Comparison of ENCODE assay signal across 2 cellular contexts in the genomic region with DNA sequence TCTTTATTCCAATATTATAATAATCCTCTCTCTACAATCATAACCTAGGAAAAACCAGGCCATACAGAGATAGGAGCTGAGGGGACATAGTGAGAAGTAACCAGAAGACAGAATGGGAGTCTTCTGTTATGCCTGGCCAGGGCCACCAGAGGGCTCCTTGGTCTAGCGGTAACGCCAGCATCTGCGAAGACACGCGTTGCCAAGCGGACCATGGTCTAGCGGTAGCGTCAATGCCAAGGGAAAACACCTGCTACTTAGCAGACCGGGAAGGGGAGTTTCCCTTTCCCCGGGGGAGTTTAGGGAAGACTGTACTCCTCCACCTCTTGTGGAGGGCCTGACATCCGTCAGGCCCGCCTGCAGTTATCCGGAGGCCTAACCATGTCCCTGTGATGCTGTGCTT.
TF ChIP-seq lines count a peak whose summit lies in the region.

No MANE protein-coding gene starts in this region.

TF ChIP-seq in GM23338, 12 proteins besides CTCF, POLR2A, EP300 and RAD21 (continues in another document):
- no peak for TF ChIP-seq NANOG (IDR thresholded peaks at IDR 0.05; ENCODE audit: borderline replicate concordance)
- no peak for TF ChIP-seq POLR2AphosphoS5 (IDR thresholded peaks at IDR 0.05; ENCODE audit: low read depth)
- no peak for TF ChIP-seq JUNB (IDR thresholded peaks at IDR 0.05; ENCODE audit: unreplicated experiment)
- TF ChIP-seq, protein P1, sequence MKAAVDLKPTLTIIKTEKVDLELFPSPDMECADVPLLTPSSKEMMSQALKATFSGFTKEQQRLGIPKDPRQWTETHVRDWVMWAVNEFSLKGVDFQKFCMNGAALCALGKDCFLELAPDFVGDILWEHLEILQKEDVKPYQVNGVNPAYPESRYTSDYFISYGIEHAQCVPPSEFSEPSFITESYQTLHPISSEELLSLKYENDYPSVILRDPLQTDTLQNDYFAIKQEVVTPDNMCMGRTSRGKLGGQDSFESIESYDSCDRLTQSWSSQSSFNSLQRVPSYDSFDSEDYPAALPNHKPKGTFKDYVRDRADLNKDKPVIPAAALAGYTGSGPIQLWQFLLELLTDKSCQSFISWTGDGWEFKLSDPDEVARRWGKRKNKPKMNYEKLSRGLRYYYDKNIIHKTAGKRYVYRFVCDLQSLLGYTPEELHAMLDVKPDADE (IDR thresholded peaks at IDR 0.05) = no peak
- TF ChIP-seq, protein P2, sequence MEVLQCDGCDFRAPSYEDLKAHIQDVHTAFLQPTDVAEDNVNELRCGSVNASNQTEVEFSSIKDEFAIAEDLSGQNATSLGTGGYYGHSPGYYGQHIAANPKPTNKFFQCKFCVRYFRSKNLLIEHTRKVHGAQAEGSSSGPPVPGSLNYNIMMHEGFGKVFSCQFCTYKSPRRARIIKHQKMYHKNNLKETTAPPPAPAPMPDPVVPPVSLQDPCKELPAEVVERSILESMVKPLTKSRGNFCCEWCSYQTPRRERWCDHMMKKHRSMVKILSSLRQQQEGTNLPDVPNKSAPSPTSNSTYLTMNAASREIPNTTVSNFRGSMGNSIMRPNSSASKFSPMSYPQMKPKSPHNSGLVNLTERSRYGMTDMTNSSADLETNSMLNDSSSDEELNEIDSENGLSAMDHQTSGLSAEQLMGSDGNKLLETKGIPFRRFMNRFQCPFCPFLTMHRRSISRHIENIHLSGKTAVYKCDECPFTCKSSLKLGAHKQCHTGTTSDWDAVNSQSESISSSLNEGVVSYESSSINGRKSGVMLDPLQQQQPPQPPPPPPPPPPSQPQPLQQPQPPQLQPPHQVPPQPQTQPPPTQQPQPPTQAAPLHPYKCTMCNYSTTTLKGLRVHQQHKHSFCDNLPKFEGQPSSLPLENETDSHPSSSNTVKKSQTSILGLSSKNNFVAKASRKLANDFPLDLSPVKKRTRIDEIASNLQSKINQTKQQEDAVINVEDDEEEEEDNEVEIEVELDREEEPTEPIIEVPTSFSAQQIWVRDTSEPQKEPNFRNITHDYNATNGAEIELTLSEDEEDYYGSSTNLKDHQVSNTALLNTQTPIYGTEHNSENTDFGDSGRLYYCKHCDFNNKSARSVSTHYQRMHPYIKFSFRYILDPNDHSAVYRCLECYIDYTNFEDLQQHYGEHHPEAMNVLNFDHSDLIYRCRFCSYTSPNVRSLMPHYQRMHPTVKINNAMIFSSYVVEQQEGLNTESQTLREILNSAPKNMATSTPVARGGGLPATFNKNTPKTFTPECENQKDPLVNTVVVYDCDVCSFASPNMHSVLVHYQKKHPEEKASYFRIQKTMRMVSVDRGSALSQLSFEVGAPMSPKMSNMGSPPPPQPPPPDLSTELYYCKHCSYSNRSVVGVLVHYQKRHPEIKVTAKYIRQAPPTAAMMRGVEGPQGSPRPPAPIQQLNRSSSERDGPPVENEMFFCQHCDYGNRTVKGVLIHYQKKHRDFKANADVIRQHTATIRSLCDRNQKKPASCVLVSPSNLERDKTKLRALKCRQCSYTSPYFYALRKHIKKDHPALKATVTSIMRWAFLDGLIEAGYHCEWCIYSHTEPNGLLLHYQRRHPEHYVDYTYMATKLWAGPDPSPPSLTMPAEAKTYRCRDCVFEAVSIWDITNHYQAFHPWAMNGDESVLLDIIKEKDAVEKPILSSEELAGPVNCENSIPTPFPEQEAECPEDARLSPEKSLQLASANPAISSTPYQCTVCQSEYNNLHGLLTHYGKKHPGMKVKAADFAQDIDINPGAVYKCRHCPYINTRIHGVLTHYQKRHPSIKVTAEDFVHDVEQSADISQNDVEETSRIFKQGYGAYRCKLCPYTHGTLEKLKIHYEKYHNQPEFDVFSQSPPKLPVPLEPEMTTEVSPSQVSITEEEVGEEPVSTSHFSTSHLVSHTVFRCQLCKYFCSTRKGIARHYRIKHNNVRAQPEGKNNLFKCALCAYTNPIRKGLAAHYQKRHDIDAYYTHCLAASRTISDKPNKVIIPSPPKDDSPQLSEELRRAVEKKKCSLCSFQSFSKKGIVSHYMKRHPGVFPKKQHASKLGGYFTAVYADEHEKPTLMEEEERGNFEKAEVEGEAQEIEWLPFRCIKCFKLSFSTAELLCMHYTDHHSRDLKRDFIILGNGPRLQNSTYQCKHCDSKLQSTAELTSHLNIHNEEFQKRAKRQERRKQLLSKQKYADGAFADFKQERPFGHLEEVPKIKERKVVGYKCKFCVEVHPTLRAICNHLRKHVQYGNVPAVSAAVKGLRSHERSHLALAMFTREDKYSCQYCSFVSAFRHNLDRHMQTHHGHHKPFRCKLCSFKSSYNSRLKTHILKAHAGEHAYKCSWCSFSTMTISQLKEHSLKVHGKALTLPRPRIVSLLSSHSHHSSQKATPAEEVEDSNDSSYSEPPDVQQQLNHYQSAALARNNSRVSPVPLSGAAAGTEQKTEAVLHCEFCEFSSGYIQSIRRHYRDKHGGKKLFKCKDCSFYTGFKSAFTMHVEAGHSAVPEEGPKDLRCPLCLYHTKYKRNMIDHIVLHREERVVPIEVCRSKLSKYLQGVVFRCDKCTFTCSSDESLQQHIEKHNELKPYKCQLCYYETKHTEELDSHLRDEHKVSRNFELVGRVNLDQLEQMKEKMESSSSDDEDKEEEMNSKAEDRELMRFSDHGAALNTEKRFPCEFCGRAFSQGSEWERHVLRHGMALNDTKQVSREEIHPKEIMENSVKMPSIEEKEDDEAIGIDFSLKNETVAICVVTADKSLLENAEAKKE (CRISPR knock-in tag; IDR thresholded peaks at IDR 0.05) = no peak
- no peak for TF ChIP-seq ZNF331 (CRISPR knock-in tag; IDR thresholded peaks at IDR 0.05; ENCODE audit: low read depth)
- no peak for TF ChIP-seq ZNF114 (CRISPR knock-in tag; IDR thresholded peaks at IDR 0.05)
- no peak for TF ChIP-seq EZH2phosphoT487 (IDR thresholded peaks at IDR 0.05; ENCODE audit: unreplicated experiment)
- TF ChIP-seq CREB1 (CRISPR knock-in tag; IDR thresholded peaks at IDR 0.05; ENCODE audit: low read depth) = no peak
- TF ChIP-seq EZH2 (IDR thresholded peaks at IDR 0.05; ENCODE audit: low read depth, unreplicated experiment) = no peak

TF ChIP-seq in K562, 482 proteins besides CTCF, POLR2A, EP300 and RAD21:
- TF ChIP-seq, protein P3, sequence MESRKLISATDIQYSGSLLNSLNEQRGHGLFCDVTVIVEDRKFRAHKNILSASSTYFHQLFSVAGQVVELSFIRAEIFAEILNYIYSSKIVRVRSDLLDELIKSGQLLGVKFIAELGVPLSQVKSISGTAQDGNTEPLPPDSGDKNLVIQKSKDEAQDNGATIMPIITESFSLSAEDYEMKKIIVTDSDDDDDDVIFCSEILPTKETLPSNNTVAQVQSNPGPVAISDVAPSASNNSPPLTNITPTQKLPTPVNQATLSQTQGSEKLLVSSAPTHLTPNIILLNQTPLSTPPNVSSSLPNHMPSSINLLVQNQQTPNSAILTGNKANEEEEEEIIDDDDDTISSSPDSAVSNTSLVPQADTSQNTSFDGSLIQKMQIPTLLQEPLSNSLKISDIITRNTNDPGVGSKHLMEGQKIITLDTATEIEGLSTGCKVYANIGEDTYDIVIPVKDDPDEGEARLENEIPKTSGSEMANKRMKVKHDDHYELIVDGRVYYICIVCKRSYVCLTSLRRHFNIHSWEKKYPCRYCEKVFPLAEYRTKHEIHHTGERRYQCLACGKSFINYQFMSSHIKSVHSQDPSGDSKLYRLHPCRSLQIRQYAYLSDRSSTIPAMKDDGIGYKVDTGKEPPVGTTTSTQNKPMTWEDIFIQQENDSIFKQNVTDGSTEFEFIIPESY (CRISPR knock-in tag; IDR thresholded peaks at IDR 0.05) = peak; percentile 100
- TF ChIP-seq, protein P4, sequence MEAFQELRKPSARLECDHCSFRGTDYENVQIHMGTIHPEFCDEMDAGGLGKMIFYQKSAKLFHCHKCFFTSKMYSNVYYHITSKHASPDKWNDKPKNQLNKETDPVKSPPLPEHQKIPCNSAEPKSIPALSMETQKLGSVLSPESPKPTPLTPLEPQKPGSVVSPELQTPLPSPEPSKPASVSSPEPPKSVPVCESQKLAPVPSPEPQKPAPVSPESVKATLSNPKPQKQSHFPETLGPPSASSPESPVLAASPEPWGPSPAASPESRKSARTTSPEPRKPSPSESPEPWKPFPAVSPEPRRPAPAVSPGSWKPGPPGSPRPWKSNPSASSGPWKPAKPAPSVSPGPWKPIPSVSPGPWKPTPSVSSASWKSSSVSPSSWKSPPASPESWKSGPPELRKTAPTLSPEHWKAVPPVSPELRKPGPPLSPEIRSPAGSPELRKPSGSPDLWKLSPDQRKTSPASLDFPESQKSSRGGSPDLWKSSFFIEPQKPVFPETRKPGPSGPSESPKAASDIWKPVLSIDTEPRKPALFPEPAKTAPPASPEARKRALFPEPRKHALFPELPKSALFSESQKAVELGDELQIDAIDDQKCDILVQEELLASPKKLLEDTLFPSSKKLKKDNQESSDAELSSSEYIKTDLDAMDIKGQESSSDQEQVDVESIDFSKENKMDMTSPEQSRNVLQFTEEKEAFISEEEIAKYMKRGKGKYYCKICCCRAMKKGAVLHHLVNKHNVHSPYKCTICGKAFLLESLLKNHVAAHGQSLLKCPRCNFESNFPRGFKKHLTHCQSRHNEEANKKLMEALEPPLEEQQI (IDR thresholded peaks at IDR 0.05) = peak; percentile 40; the same call in 1 of the 2 replicates
- TF ChIP-seq, protein P5, sequence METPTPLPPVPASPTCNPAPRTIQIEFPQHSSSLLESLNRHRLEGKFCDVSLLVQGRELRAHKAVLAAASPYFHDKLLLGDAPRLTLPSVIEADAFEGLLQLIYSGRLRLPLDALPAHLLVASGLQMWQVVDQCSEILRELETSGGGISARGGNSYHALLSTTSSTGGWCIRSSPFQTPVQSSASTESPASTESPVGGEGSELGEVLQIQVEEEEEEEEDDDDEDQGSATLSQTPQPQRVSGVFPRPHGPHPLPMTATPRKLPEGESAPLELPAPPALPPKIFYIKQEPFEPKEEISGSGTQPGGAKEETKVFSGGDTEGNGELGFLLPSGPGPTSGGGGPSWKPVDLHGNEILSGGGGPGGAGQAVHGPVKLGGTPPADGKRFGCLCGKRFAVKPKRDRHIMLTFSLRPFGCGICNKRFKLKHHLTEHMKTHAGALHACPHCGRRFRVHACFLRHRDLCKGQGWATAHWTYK (CRISPR knock-in tag; IDR thresholded peaks at IDR 0.05) = no peak
